Comparison of ENCODE assay signal across 15 cellular contexts in the genomic region with DNA sequence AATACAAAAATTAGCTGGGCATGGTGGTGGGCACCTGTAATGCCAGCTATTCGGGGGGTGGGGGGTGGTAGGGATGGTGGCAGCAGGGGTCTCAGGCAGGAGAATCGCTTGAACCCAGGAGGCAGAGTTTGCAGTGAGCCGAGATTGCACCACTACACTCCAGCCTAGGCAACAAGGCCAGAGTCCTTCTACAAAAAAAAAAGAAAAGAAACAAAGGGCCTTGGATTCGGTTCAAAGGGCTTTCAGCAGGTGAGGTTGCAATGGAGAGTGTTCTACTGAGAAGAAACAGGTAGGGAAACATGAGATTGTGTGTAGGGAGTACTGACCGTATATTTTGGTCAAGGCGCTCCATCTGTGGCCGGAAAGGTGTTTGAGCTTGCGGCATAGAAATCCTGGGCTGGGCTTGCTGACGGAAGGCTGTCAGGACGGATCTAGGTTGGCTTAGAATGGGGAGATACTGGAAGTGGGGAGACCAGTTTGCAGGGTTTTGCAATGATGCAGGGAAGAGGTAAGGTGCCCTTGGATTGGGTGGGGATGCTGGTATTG. TPM values are rescaled to one million over a fixed set of nuclear protein-coding genes. Genes with fewer than 3 reads are reported as not detected.
DNase-seq lines count a peak whose midpoint lies in the region; ATAC-seq and TF ChIP-seq lines count a peak whose summit lies in the region.
"Had no signal": no experiment of that assay in that cellular context is flagged by ENCODE, and none has a peak within 500 bp of the region (broad histone marks: within the 10 kb centered on the region; RNA-seq: fewer than 3 reads in every experiment).

No MANE protein-coding gene starts in this region.

- no peak overlapping the region for H2BK5ac ChIP-seq in H9 (ENCODE audit: insufficient read length, low read length)

- DNase-seq in H9: no peak
- no peak for DNase-seq in neural progenitor cell (ENCODE audit: low spot score)
- no peak for DNase-seq in type B pancreatic cell (ENCODE audit: extremely low spot score, unreplicated experiment)
- DNase-seq: 8988T; CD4-positive, alpha-beta memory T cell; DMS79 treated with DMSO at 0.1 percent for 48 hours; GF-D8; GM23248; HCEC 1CT had no signal

- H2BK12ac ChIP-seq in H9 (ENCODE audit: insufficient read length, low read depth, low read length): no peak overlapping the region

- no peak overlapping the region for H3K4me2 ChIP-seq in H9 (ENCODE audit: insufficient read depth, insufficient read length, low read length)
- H3K4me2 ChIP-seq in neural progenitor cell: no peak overlapping the region
- H3K4me2 ChIP-seq: BLaER1 had no signal

- H3K23me2 ChIP-seq in H9 (ENCODE audit: insufficient read length, low read depth, low read length, poor library complexity, severe bottlenecking): no peaks in the 10 kb centered on the region

- no peak overlapping the region for H4K8ac ChIP-seq in H9 (replicated peaks; ENCODE audit: insufficient read length, low read depth, low read length)

- H3K4me3 Mint-ChIP-seq in H9 (no peak overlapping the region; a peak in 1 of 5 replicates), neural progenitor cell (no peak overlapping the region), type B pancreatic cell (no peak overlapping the region)
- H3K4me3 Mint-ChIP-seq: CD14-positive monocyte; CD4-positive, alpha-beta memory T cell had no signal

- ATAC-seq in esophagus mucosa (peak; percentile 57), GM21717 (IDR thresholded peaks at IDR 0.05; ENCODE audit: unreplicated experiment) (no peak), GM18517 (IDR thresholded peaks at IDR 0.05; ENCODE audit: unreplicated experiment) (no peak), GM21528 (IDR thresholded peaks at IDR 0.05; ENCODE audit: low FRiP score, unreplicated experiment) (no peak)

- H3K36me3 Mint-ChIP-seq in H9 (ENCODE audit: insufficient read depth in 1 of 3, low read depth in 3 of 3): no peaks in the 10 kb centered on the region
- H3K36me3 Mint-ChIP-seq in neural progenitor cell: no peaks in the 10 kb centered on the region
- H3K36me3 Mint-ChIP-seq in type B pancreatic cell: no peaks in the 10 kb centered on the region
- H3K36me3 Mint-ChIP-seq: CD14-positive monocyte; CD4-positive, alpha-beta memory T cell had no signal

- peak overlapping the region; percentile 38 for H2BK120ac ChIP-seq in H9 (ENCODE audit: low read depth, low read length, poor library complexity, severe bottlenecking)

- no peak overlapping the region for H3T11ph ChIP-seq in H9 (ENCODE audit: low read length)

- H3K27me3 ChIP-seq in H9 (ENCODE audit: insufficient read depth, low read length) (no peaks in the 10 kb centered on the region), neural progenitor cell (no peaks in the 10 kb centered on the region)
- H3K27me3 ChIP-seq: BLaER1 had no signal

- no peak overlapping the region for H2BK15ac ChIP-seq in H9 (ENCODE audit: low read depth, low read length)

- H3K14ac ChIP-seq in H9 (ENCODE audit: insufficient read depth, low read length): no peak overlapping the region

- no peak overlapping the region for H3K9ac ChIP-seq in H9 (ENCODE audit: extremely low read depth, insufficient read length, low read length)
- H3K9ac ChIP-seq in neural progenitor cell: no peak overlapping the region
- H3K9ac ChIP-seq: BLaER1, GM23248 had no signal

- no peak overlapping the region for H2BK20ac ChIP-seq in H9 (ENCODE audit: low read depth, low read length, poor library complexity, severe bottlenecking)

- no peak overlapping the region for H4K5ac ChIP-seq in H9 (ENCODE audit: insufficient read length, low read depth, low read length)

- H3K4ac ChIP-seq in H9 (ENCODE audit: low read depth, low read length): no peak overlapping the region

- no peak overlapping the region for H3K23ac ChIP-seq in H9 (ENCODE audit: insufficient read length, low read depth, low read length)

- H3K18ac ChIP-seq in H9 (ENCODE audit: insufficient read length, low read depth, low read length): no peak overlapping the region

- no peaks in the 10 kb centered on the region for H4K20me1 ChIP-seq in H9 (ENCODE audit: control insufficient read depth, insufficient read depth, insufficient read length)
- H4K20me1 ChIP-seq in neural progenitor cell (ENCODE audit: low read depth): no peaks in the 10 kb centered on the region
- H4K20me1 ChIP-seq: BLaER1 had no signal

- no peak overlapping the region for H3K56ac ChIP-seq in H9 (ENCODE audit: insufficient read length, low read depth, low read length)

- H3K27ac Mint-ChIP-seq in H9 (peak overlapping the region in 1 of 3 experiments; percentile 19; a peak in 3 of 7 replicates), neural progenitor cell (peak overlapping the region; percentile 39), type B pancreatic cell (peak overlapping the region; percentile 57)
- H3K27ac Mint-ChIP-seq: CD4-positive, alpha-beta memory T cell had no signal

- H3K27me3 Mint-ChIP-seq in H9 (ENCODE audit: low read depth) (peaks cover 13% of the 10 kb centered on the region; the same call in 1 of the 2 replicates), neural progenitor cell (ENCODE audit: insufficient read depth, low read depth) (no peaks in the 10 kb centered on the region), type B pancreatic cell (no peaks in the 10 kb centered on the region)

- no peak overlapping the region for H4K91ac ChIP-seq in H9 (ENCODE audit: insufficient read length, low read depth, low read length)

- no peaks in the 10 kb centered on the region for H3K79me2 ChIP-seq in H9 (ENCODE audit: insufficient read depth, low read length)
- no peaks in the 10 kb centered on the region for H3K79me2 ChIP-seq in neural progenitor cell (ENCODE audit: low read depth)

- H2AFZ ChIP-seq in H9 (ENCODE audit: low read length) (no peak overlapping the region), neural progenitor cell (replicated peaks) (no peak overlapping the region)
- H2AFZ ChIP-seq: GM23248 had no signal

- H3K36me3 ChIP-seq in neural progenitor cell: no peaks in the 10 kb centered on the region
- H3K36me3 ChIP-seq: BLaER1 had no signal

- no peak overlapping the region for H2AK5ac ChIP-seq in H9 (ENCODE audit: insufficient read length, low read length)

- H3K9me3 Mint-ChIP-seq in H9 (no peaks in the 10 kb centered on the region), neural progenitor cell (peaks cover 2% of the 10 kb centered on the region), type B pancreatic cell (peaks cover 7% of the 10 kb centered on the region)

- no peak overlapping the region for H3K4me3 ChIP-seq in neural progenitor cell
- H3K4me3 ChIP-seq: BLaER1, GM23248 had no signal

- H3F3A ChIP-seq in neural progenitor cell (ENCODE audit: low read depth): peaks cover 5% of the 10 kb centered on the region

- no peaks in the 10 kb centered on the region for H3K9me3 ChIP-seq in H9 (ENCODE audit: control insufficient read depth, low read depth, low read length)
- no peaks in the 10 kb centered on the region for H3K9me3 ChIP-seq in neural progenitor cell (ENCODE audit: low read depth)
- H3K9me3 ChIP-seq: BLaER1 had no signal

- WGBS in H9 (ENCODE audit: extremely low coverage, insufficient read length, low lambda C conversion rate): no CpG with 5 or more reads among the region's 10 CpGs

- H3K27ac ChIP-seq in H9 (ENCODE audit: insufficient read length, low read depth, low read length) (no peak overlapping the region), neural progenitor cell (no peak overlapping the region)
- H3K27ac ChIP-seq: BLaER1, GM23248 had no signal

- TF ChIP-seq CTCF in H9 (conservative IDR thresholded peaks at IDR 0.05) (no peak), neural progenitor cell (IDR thresholded peaks at IDR 0.05) (no peak), type B pancreatic cell (conservative IDR thresholded peaks at IDR 0.05) (no peak)

- H3K79me1 ChIP-seq in H9 (ENCODE audit: insufficient read depth, low read depth, low read length, poor library complexity, severe bottlenecking): no peaks in the 10 kb centered on the region

- peaks cover 20 to 28% of the 10 kb centered on the region in 2 experiments for H3K4me1 Mint-ChIP-seq in H9
- peaks cover 6% of the 10 kb centered on the region for H3K4me1 Mint-ChIP-seq in neural progenitor cell
- peaks cover 15% of the 10 kb centered on the region for H3K4me1 Mint-ChIP-seq in type B pancreatic cell (ENCODE audit: unreplicated experiment)
- H3K4me1 Mint-ChIP-seq: CD4-positive, alpha-beta memory T cell had no signal

- H3K4me1 ChIP-seq in H9 (ENCODE audit: insufficient read depth, low read length) (peaks cover 2% of the 10 kb centered on the region), neural progenitor cell (no peaks in the 10 kb centered on the region)
- H3K4me1 ChIP-seq: BLaER1 had no signal

RNA-seq across cellular contexts. Expression of gene DSP, which starts 40.7 kb away (rescaled TPM):
- total RNA-seq in H9 (2021): 47.9 and 48.9 TPM in 2 replicates
- total RNA-seq in esophagus mucosa: 1,306 TPM
- 38.3 and 38.7 TPM in 2 replicates for total RNA-seq in neural progenitor cell (ENCODE audit: low replicate concordance)
- 210 and 517 TPM in 2 replicates for total RNA-seq in type B pancreatic cell (ENCODE audit: low replicate concordance)
- total RNA-seq: CD4-positive, alpha-beta memory T cell had no signal
